8 cellular contexts compared by ENCODE assay signal in the genomic region with DNA sequence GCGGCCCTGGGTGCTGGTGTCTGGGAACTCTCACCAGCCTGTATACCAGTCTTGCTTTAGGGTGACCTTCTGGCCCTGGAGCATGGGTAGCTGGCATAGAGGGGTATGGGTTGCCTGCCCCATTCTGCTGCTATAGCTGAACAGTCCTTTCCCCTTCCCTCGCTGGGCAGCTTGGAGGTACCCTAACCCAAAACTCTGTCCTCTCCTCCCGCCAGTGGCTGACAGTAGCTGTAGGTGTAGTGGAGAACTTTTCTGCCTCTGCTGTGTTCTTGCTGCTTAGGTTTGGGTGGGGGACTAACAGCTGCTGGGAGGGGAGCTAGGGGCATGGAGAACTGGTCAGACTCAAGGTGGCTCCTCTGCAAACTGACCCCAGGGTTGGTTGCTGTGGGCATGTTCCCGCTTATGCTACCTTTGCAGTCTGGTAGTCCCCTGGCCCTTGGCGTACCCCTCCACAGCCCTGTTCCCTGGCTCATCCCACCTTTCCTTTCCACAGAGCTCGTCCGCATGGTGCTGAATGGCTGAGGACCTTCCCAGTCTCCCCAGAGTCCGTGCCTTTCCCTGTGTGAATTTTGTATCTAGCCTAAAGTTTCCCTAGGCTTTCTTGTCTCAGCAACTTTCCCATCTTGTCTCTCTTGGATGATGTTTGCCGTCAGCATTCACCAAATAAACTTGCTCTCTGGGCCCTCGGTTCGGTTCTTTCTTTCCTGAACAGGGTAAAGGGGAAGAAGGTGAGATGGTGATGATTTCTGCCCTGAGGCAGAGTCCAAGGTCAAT. TPM values are rescaled to one million over a fixed set of nuclear protein-coding genes. Genes with fewer than 3 reads are reported as not detected.
DNase-seq lines count a peak whose midpoint lies in the region; ATAC-seq and TF ChIP-seq lines count a peak whose summit lies in the region.

No MANE protein-coding gene starts in this region.

- in situ Hi-C loops in brain microvascular endothelial cell (cut with HindIII; ENCODE audit: low pct_ligation_motif_present, low sequenced_read_pairs) = no loop called here

- DNase-seq in heart left ventricle (no peak), Right ventricle myocardium inferior (ENCODE audit: missing footprints) (no peak), brain microvascular endothelial cell (no peak), uterus (no peak), OCI-M2 (lab: John Stamatoyannopoulos, UW; ENCODE audit: unreplicated experiment) (no peak), DMS53 (lab: John Stamatoyannopoulos, UW) (no peak), SW 1271 (lab: John Stamatoyannopoulos, UW) (no peak)

- H3K4me3 ChIP-seq in heart left ventricle = peak overlapping the region; percentile 62 to 98 (median 90)
- H3K4me3 ChIP-seq in brain microvascular endothelial cell (ENCODE audit: low read depth, low read length) = peak overlapping the region; percentile 99
- peak overlapping the region; percentile 99 for H3K4me3 ChIP-seq in mesodermal cell (ENCODE audit: extremely low read depth, insufficient read depth, low read length, poor library complexity, severe bottlenecking)
- H3K4me3 ChIP-seq in uterus = peak overlapping the region; percentile 89 to 98

- no peaks in the 10 kb centered on the region for H3K9me3 ChIP-seq in heart left ventricle
- no peaks in the 10 kb centered on the region for H3K9me3 ChIP-seq in mesodermal cell (ENCODE audit: control insufficient read depth, low read length)
- no peaks in the 10 kb centered on the region for H3K9me3 ChIP-seq in uterus

- H3K27ac ChIP-seq in heart left ventricle (peak overlapping the region in 11 of 12 donors; percentile 50 to 99 (median 98)), brain microvascular endothelial cell (no peak overlapping the region), mesodermal cell (ENCODE audit: low read depth, low read length, severe bottlenecking) (peak overlapping the region; percentile 88), uterus (peak overlapping the region; percentile 99)

- 42 to 58% (median 46%) methylated on average over 11 of the region's 11 CpGs for WGBS in heart left ventricle, 4 donors
- 89 to 96% methylated on average over 4 to 5 of the region's 11 CpGs for WGBS in mesodermal cell (ENCODE audit: insufficient coverage in 2 of 2), 2 experiments

- TF ChIP-seq POLR2A in heart left ventricle (IDR thresholded peaks at IDR 0.05) (no peak), uterus (IDR thresholded peaks at IDR 0.05) (no peak)

- H3K36me3 ChIP-seq in heart left ventricle = peaks cover 0 to 70% (median 68%) of the 10 kb centered on the region in 9 donors
- H3K36me3 ChIP-seq in brain microvascular endothelial cell (replicated peaks) = peaks cover 62% of the 10 kb centered on the region
- H3K36me3 ChIP-seq in mesodermal cell (ENCODE audit: control insufficient read depth, insufficient read depth, low read length) = peaks cover 82% of the 10 kb centered on the region
- H3K36me3 ChIP-seq in uterus = no peaks in the 10 kb centered on the region

- H3K27me3 ChIP-seq in heart left ventricle = no peaks in the 10 kb centered on the region
- H3K27me3 ChIP-seq in brain microvascular endothelial cell (replicated peaks) = no peaks in the 10 kb centered on the region
- H3K27me3 ChIP-seq in uterus = no peaks in the 10 kb centered on the region

- peaks cover 4 to 54% (median 34%) of the 10 kb centered on the region in 12 donors for H3K4me1 ChIP-seq in heart left ventricle
- H3K4me1 ChIP-seq in mesodermal cell (ENCODE audit: control insufficient read depth, insufficient read depth, low read length, poor library complexity, severe bottlenecking) = peaks cover 25% of the 10 kb centered on the region
- peaks cover 0 to 16% of the 10 kb centered on the region in 2 donors for H3K4me1 ChIP-seq in uterus

- ATAC-seq in heart left ventricle (no peak), Right ventricle myocardium inferior (no peak)

- intact Hi-C loops in heart left ventricle (cut with DNase I) = no loop called here
- intact Hi-C loops in Right ventricle myocardium inferior (cut with DNase I) = no loop called here
- intact Hi-C loops in uterus (cut with DNase I; ENCODE audit: low total_unique reads) = loop anchor here (5.0 kb wide), 1 partner anchor 34 kb away; the partner anchor contains the start of gene ESYT1

- TF ChIP-seq CTCF in heart left ventricle (IDR thresholded peaks at IDR 0.05) = no peak
- TF ChIP-seq CTCF in brain microvascular endothelial cell (IDR thresholded peaks at IDR 0.05; ENCODE audit: low read depth, low read length, missing control alignments) = no peak
- TF ChIP-seq CTCF in uterus (IDR thresholded peaks at IDR 0.05) = no peak

RNA-seq across cellular contexts. Expression of gene MYL6, which starts 2.9 kb away (rescaled TPM):
- total RNA-seq in heart left ventricle (100 to 1,000 TPM; 355 to 949 (median 613) TPM), Right ventricle myocardium inferior (673 TPM), uterus (1,000 to 10,000 TPM; 1,103 to 4,858 (median 2,577) TPM)
- 1,000 to 10,000 TPM in 1 of 2 donors, 100 to 1,000 TPM in 1; 745 to 1,383 TPM for polyA plus RNA-seq in heart left ventricle
- polyA plus RNA-seq in mesodermal cell (2013, experiment 1 of 2) = 2,005 TPM
- polyA plus RNA-seq in mesodermal cell (2013, experiment 2 of 2) = 1,646 TPM

RNA-seq across cellular contexts. Expression of gene MYL6B, which starts 8.7 kb away (rescaled TPM):
- total RNA-seq in heart left ventricle (10 to 100 TPM; 30.1 to 55.2 (median 41.1) TPM), Right ventricle myocardium inferior (45.8 TPM), uterus (10 to 100 TPM in 3 of 4 donors, 1 to 10 TPM in 1; 6.7 to 57.5 (median 27.0) TPM)
- polyA plus RNA-seq in heart left ventricle = 10 to 100 TPM; 27.5 to 65.9 TPM
- 154 TPM for polyA plus RNA-seq in mesodermal cell (2013, experiment 1 of 2)
- 131 TPM for polyA plus RNA-seq in mesodermal cell (2013, experiment 2 of 2)

RNA-seq across cellular contexts. Expression of gene SMARCC2, which starts 28.2 kb away (rescaled TPM):
- 10 to 100 TPM; 48.6 to 83.5 (median 66.2) TPM for total RNA-seq in heart left ventricle
- 10 to 100 TPM; 21.4 to 27.6 TPM for polyA plus RNA-seq in heart left ventricle
- 68.8 TPM for total RNA-seq in Right ventricle myocardium inferior
- 60.3 TPM for polyA plus RNA-seq in mesodermal cell (2013, experiment 1 of 2)
- 51.4 TPM for polyA plus RNA-seq in mesodermal cell (2013, experiment 2 of 2)
- 100 to 1,000 TPM in 1 of 4 donors, 10 to 100 TPM in 3; 63.2 to 214 (median 81.0) TPM for total RNA-seq in uterus

RNA-seq across cellular contexts. Expression of gene ESYT1, which starts 33.0 kb away (rescaled TPM):
- total RNA-seq in heart left ventricle = 10 to 100 TPM; 26.8 to 81.1 (median 43.4) TPM
- polyA plus RNA-seq in heart left ventricle = 10 to 100 TPM; 17.0 to 67.3 TPM
- total RNA-seq in Right ventricle myocardium inferior = 33.6 TPM
- polyA plus RNA-seq in mesodermal cell (2013, experiment 1 of 2) = 125 TPM
- 97.7 TPM for polyA plus RNA-seq in mesodermal cell (2013, experiment 2 of 2)
- 100 to 1,000 TPM in 3 of 4 donors, 10 to 100 TPM in 1; 98.4 to 203 (median 134) TPM for total RNA-seq in uterus

RNA-seq across cellular contexts. Expression of gene ZC3H10, which starts 43.0 kb away (rescaled TPM):
- total RNA-seq in heart left ventricle (1 to 10 TPM; 2.7 to 6.4 (median 4.9) TPM), Right ventricle myocardium inferior (7.3 TPM), uterus (1 to 10 TPM; 1.3 to 9.8 (median 4.2) TPM)
- 1 to 10 TPM; 3.5 to 3.9 TPM for polyA plus RNA-seq in heart left ventricle
- polyA plus RNA-seq in mesodermal cell (2013, experiment 1 of 2) = 3.9 TPM
- 2.8 TPM for polyA plus RNA-seq in mesodermal cell (2013, experiment 2 of 2)
